Comparison of ENCODE assay signal across 8 cellular contexts in genomic region chr7:107168233-107169119, GRCh38. TPM values are rescaled to one million over a fixed set of nuclear protein-coding genes. Genes with fewer than 3 reads are reported as not detected.
DNase-seq lines count a peak whose midpoint lies in the region; ATAC-seq and TF ChIP-seq lines count a peak whose summit lies in the region.

Gene HBP1 (plus strand): TSS chr7:107169003. CDS start chr7:107179894, 10,891 bp downstream.

- DNase-seq in NCI-H82 (lab: John Stamatoyannopoulos, UW) (peak; percentile 100), dermis blood vessel endothelial cell (peak; percentile 100), left lung (peak; percentile 94 to 98)
- peak; percentile 96 to 98 for DNase-seq in activated CD4-positive, alpha-beta T cell treated with anti-CD3 and anti-CD28 coated beads, Interleukin-2, amount 50 U/mL, for 48 hours
- peak; percentile 94 to 96 for DNase-seq in stimulated activated CD4-positive, alpha-beta T cell treated with anti-CD3 and anti-CD28 coated beads, Interleukin-2, amount 100 ng/mL, for 48 hours

- no peaks in the 10 kb centered on the region for H3K9me3 ChIP-seq in left lung

- peak within 1 kb of the TSS; percentile 69 for H3K27ac ChIP-seq in C4-2B
- peak within 1 kb of the TSS; percentile 97 to 99 for H3K27ac ChIP-seq in left lung

- intact Hi-C loops in left lung (cut with DNase I), result no loop called here

- peaks cover 0 to 34% of the 10 kb centered on the region in 2 donors for H3K4me1 ChIP-seq in left lung

- TF ChIP-seq CTCF in C4-2B (conservative IDR thresholded peaks at IDR 0.05), result no peak
- TF ChIP-seq CTCF in left lung (IDR thresholded peaks at IDR 0.05), result no peak

- peak within 1 kb of the TSS; percentile 73 to 79 for H3K4me3 ChIP-seq in left lung

- no peaks in the 10 kb centered on the region for H3K27me3 ChIP-seq in left lung

- ATAC-seq in GM19397 (IDR thresholded peaks at IDR 0.05; ENCODE audit: unreplicated experiment) (peak; percentile 88), HG03571 (IDR thresholded peaks at IDR 0.05; ENCODE audit: unreplicated experiment) (peak; percentile 90), left lung (peak; percentile 91)

- no peaks in the 10 kb centered on the region for H3K36me3 ChIP-seq in left lung

RNA-seq across cellular contexts. Expression of gene HBP1, which starts in this region (rescaled TPM):
- total RNA-seq in dermis blood vessel endothelial cell, result 168 and 207 TPM in 2 replicates
- total RNA-seq in left lung, result 10 to 100 TPM; 47.9 to 68.8 TPM

Comparison
In these comparisons a context has a peak if more than half of its experiments do, and no peak if none do; other contexts are left out.
1. Peak in every context shown above with its lines: DNase-seq, ATAC-seq, H3K4me3 ChIP-seq and H3K27ac ChIP-seq.